Comparison of ENCODE assay signal across 20 cellular contexts in the genomic region with DNA sequence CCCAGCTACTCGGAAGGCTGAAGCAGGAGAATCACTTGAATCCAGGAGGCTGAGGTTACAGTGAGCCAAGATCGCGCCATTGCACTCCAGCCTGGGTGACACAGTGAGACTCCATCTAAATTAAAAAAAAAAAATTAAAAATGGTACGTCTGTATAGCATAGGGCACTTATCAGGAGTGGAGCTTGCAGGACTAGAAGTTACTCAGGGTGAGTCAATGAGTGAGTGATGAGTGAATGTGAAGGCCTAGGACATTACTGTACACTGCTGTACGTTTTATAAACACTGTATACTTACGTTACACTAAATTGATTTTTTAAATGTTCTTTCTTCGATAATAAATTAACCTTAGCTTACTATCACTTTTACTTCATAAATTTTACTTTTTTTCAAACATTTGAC.
DNase-seq lines count a peak whose midpoint lies in the region; ATAC-seq and TF ChIP-seq lines count a peak whose summit lies in the region.
"Had no signal": no experiment of that assay in that cellular context is flagged by ENCODE, and none has a peak within 500 bp of the region (broad histone marks: within the 10 kb centered on the region; RNA-seq: fewer than 3 reads in every experiment).

No MANE protein-coding gene starts in this region.

- H3K36me3 ChIP-seq in Panc1 (ENCODE audit: control insufficient read depth, insufficient read depth, low read length), result no peaks in the 10 kb centered on the region
- H3K36me3 ChIP-seq: left lung, Peyer's patch, transverse colon had no signal

- H3K4me3 ChIP-seq in Panc1 (ENCODE audit: low read depth in 2 of 2, low read length in 2 of 2) (no peak overlapping the region), epithelial cell of esophagus (ENCODE audit: low read length) (no peak overlapping the region), skeletal muscle cell (ENCODE audit: low read depth, low read length) (no peak overlapping the region)
- H3K4me3 ChIP-seq: dorsolateral prefrontal cortex, left lung, Peyer's patch, transverse colon had no signal

- no TSS peak for BruUV-seq in Panc1 (replicated peaks; lab: Mats Ljungman, UMichigan)

- CTCF ChIA-PET in Panc1 (lab: Charles Lee), result no interaction called here

- POLR2A ChIA-PET in Panc1 (lab: Charles Lee), result no interaction called here

- H3K4me1 ChIP-seq in Panc1 (ENCODE audit: control insufficient read depth, insufficient read depth, low read length), result no peaks in the 10 kb centered on the region
- H3K4me1 ChIP-seq: left lung, Peyer's patch, transverse colon had no signal

- peak; percentile 29 for DNase-seq in GM03348 (ENCODE audit: low spot score)
- peak; percentile 17 for DNase-seq in Panc1 (ENCODE audit: low read depth, low spot score)
- peak; percentile 90 for DNase-seq in epithelial cell of esophagus (ENCODE audit: low read depth)
- peak; percentile 40 for DNase-seq in skeletal muscle cell (ENCODE audit: low read depth)
- no peak for DNase-seq in GM10266 (ENCODE audit: extremely low spot score)
- no peak for DNase-seq in left colon
- no peak for DNase-seq in NCI-H510A (lab: John Stamatoyannopoulos, UW)
- DNase-seq: activated CD4-positive, alpha-beta T cell treated with anti-CD3 and anti-CD28 coated beads, Interleukin-2, amount 50 U/mL, for 4 hours; activated CD8-positive, alpha-beta memory T cell treated with anti-CD3 and anti-CD28 coated beads, Interleukin-2, amount 50 U/mL, for 48 hours; activated naive CD8-positive, alpha-beta T cell treated with anti-CD3 and anti-CD28 coated beads, Interleukin-2, amount 50 U/mL, for 24 hours; DMS79; dorsolateral prefrontal cortex; left lung; NCI-H187 treated with DMSO at 0.1 percent for 48 hours; NCI-H345; Peyer's patch; stimulated activated CD4-positive, alpha-beta T cell treated with anti-CD3 and anti-CD28 coated beads, Interleukin-2, amount 100 ng/mL, for 24 hours; transverse colon had no signal

- in situ Hi-C loops in Panc1 (cut with HindIII; ENCODE audit: low pct_unique_long_range_greater_than_20kb, low sequenced_read_pairs), result no loop called here

- intact Hi-C loops in Panc1 (cut with micrococcal nuclease; ENCODE audit: unreplicated experiment), result no loop called here
- intact Hi-C loops in left colon (cut with DNase I, micrococcal nuclease), result no loop called here

- ATAC-seq in Panc1 (no peak), left colon (no peak), GM21723 (IDR thresholded peaks at IDR 0.05; ENCODE audit: unreplicated experiment) (no peak)
- ATAC-seq: activated naive CD8-positive, alpha-beta T cell treated with anti-CD3 and anti-CD28 coated beads, Interleukin-2, amount 50 U/mL, for 24 hours; left lung; WTC11 had no signal

- no peak overlapping the region for H3K27ac ChIP-seq in Panc1 (ENCODE audit: low read length)
- H3K27ac ChIP-seq: dorsolateral prefrontal cortex, left lung, Peyer's patch, transverse colon had no signal

- H3K9me3 ChIP-seq in Panc1 (ENCODE audit: control insufficient read depth, insufficient read depth, low read depth, low read length), result no peaks in the 10 kb centered on the region
- H3K9me3 ChIP-seq: Peyer's patch, transverse colon had no signal

- no peaks in the 10 kb centered on the region for H3K27me3 ChIP-seq in Panc1 (ENCODE audit: control insufficient read depth, insufficient read depth, low read length)
- H3K27me3 ChIP-seq: dorsolateral prefrontal cortex, left lung, Peyer's patch, transverse colon had no signal

- TF ChIP-seq CTCF in Panc1 (IDR thresholded peaks at IDR 0.05) (no peak), epithelial cell of esophagus (IDR thresholded peaks at IDR 0.05; ENCODE audit: insufficient read depth, low read depth, low read length, missing control alignments) (no peak), GM10266 (IDR thresholded peaks at IDR 0.05; ENCODE audit: control insufficient read depth, insufficient read depth, low read depth, missing control alignments) (no peak)

Comparison
In these comparisons a context has a peak if more than half of its experiments do, and no peak if none do; other contexts are left out.
1. DNase-seq: peak in GM03348 (single experiment), Panc1 (single experiment), epithelial cell of esophagus (single experiment) and skeletal muscle cell (single experiment); none in GM10266 (single experiment), left colon (0 of 2) and NCI-H510A (single experiment).